Comparison of ENCODE assay signal across 12 cellular contexts in the genomic region with DNA sequence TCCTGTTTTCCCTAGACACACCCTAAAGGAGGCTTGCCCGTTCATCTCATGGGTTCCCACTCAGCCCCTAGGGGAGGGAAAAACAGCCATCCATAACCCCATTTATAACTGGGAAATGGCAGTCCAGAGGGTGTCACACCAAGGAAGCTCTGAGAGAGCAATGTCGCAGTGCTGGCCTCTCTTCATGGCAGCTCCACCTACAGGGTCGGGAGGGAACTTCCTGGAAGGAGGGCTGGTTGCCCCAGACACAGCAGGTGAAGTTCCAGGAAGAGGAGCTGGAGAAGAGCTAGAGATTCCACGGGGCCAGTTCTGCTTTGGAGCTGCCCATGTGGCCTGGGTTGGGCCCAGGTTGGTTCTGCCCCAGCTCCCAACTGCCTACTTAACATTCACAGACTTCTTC. TPM values are rescaled to one million over a fixed set of nuclear protein-coding genes. Genes with fewer than 3 reads are reported as not detected.
A peak's percentile ranks its signal among the peaks of the same experiment; 100 is the strongest.
DNase-seq lines count a peak whose midpoint lies in the region; ATAC-seq and TF ChIP-seq lines count a peak whose summit lies in the region.
"Had no signal": no experiment of that assay in that cellular context is flagged by ENCODE, and none has a peak within 500 bp of the region (broad histone marks: within the 10 kb centered on the region; RNA-seq: fewer than 3 reads in every experiment).

No MANE protein-coding gene starts in this region.

- no peak; the same call in 1 of the 2 replicates for TF ChIP-seq RAD21 in HCT116 (IDR thresholded peaks at IDR 0.05; ENCODE audit: low read depth)

- H3K27ac ChIP-seq in HCT116 (ENCODE audit: low read depth, low read length) (no peak overlapping the region), layer of hippocampus (ENCODE audit: low read depth, low read length) (peak overlapping the region; percentile 4), spleen (no peak overlapping the region), sigmoid colon (no peak overlapping the region)
- H3K27ac ChIP-seq: coronary artery, upper lobe of right lung had no signal

- H2AFZ ChIP-seq in HCT116 (ENCODE audit: low read depth, low read length, poor library complexity, severe bottlenecking) = no peak overlapping the region

- RAD21 ChIA-PET in HCT116 (lab: Charles Lee; ENCODE audit: low non-redundant PET in 1 of 2, low total read pairs in 2 of 2, uncharacterized antibody in 2 of 2, unreplicated experiment in 2 of 2) = no interaction called here

- TF ChIP-seq CTCF in HCT116 (IDR thresholded peaks at IDR 0.05 in 2 of 3, conservative IDR thresholded peaks at IDR 0.05 in 1 of 3; ENCODE audit: borderline replicate concordance in 1 of 3, insufficient read depth in 1 of 3, low read depth in 2 of 3, low read length in 2 of 3) (peak; percentile 49 to 81 (median 65); a peak in 5 of 6 replicates), spleen (IDR thresholded peaks at IDR 0.05 in 8 of 11, conservative IDR thresholded peaks at IDR 0.05 in 3 of 11) (no peak), sigmoid colon (IDR thresholded peaks at IDR 0.05) (peak in 1 of 4 experiments; percentile 25)

- in situ Hi-C loops in G401 (cut with HindIII; ENCODE audit: low sequenced_read_pairs) = no loop called here

- DNase-seq in COLO829 (ENCODE audit: low spot score) (peak; percentile 21), HCT116 (ENCODE audit: low read depth, low spot score) (peak; percentile 22), SW480 (ENCODE audit: low spot score) (peak; percentile 42), globus pallidus (ENCODE audit: low spot score) (no peak), spleen (no peak), sigmoid colon (no peak), G401 (ENCODE audit: low spot score) (no peak)
- DNase-seq: activated CD8-positive, alpha-beta memory T cell treated with anti-CD3 and anti-CD28 coated beads for 24 hours; NCI-H2107; upper lobe of right lung had no signal

- no peak overlapping the region for H3K9ac ChIP-seq in HCT116 (ENCODE audit: low read length)

- peak; percentile 86 for ATAC-seq in HCT116
- ATAC-seq: upper lobe of right lung had no signal

- H3K36me3 ChIP-seq in HCT116 (ENCODE audit: control insufficient read depth in 1 of 2, insufficient read depth in 2 of 2, low read length in 2 of 2) = no peaks in the 10 kb centered on the region
- no peaks in the 10 kb centered on the region for H3K36me3 ChIP-seq in spleen
- no peaks in the 10 kb centered on the region for H3K36me3 ChIP-seq in sigmoid colon
- H3K36me3 ChIP-seq: upper lobe of right lung had no signal

- POLR2A ChIA-PET in HCT116 (lab: Charles Lee) = interaction anchor here (1.2 kb wide), 1 partner anchor 22 kb away, joined by 3 read pairs; no protein-coding TSS in a partner anchor

- peak overlapping the region; percentile 17 for H3K4me2 ChIP-seq in HCT116 (ENCODE audit: low read length)

- no peak overlapping the region for H3K4me3 ChIP-seq in HCT116 (replicated peaks in 1 of 2; ENCODE audit: low read depth in 1 of 2, low read length in 2 of 2)
- H3K4me3 ChIP-seq in spleen = no peak overlapping the region
- H3K4me3 ChIP-seq in sigmoid colon = no peak overlapping the region
- H3K4me3 ChIP-seq: coronary artery, upper lobe of right lung had no signal

- TF ChIP-seq POLR2A in HCT116 (IDR thresholded peaks at IDR 0.05; ENCODE audit: borderline replicate concordance, extremely low read depth, insufficient read depth, insufficient read length) (no peak), spleen (IDR thresholded peaks at IDR 0.05) (no peak), sigmoid colon (IDR thresholded peaks at IDR 0.05) (no peak)

- CTCF ChIA-PET in HCT116 (lab: Charles Lee) = interaction anchor here (1.0 to 1.7 kb wide), 13 partner anchors 8 to 547 kb away, joined by 3 to 22 read pairs (median 4); no protein-coding TSS in a partner anchor

- WGBS in spleen, 5 donors = 24 to 43% (median 35%) methylated on average over 3 to 4 of the region's 4 CpGs
- WGBS in sigmoid colon, 2 donors = 8 to 28% methylated on average over 4 of the region's 4 CpGs

- no peaks in the 10 kb centered on the region for H3K9me2 ChIP-seq in HCT116 (ENCODE audit: insufficient read depth)

- TF ChIP-seq EP300 in sigmoid colon (IDR thresholded peaks at IDR 0.05) = no peak

- H3K79me2 ChIP-seq in HCT116 (ENCODE audit: insufficient read depth, low read length) = no peaks in the 10 kb centered on the region

- peaks cover 2 to 11% of the 10 kb centered on the region in 2 experiments; a peak in 3 of 4 replicates for H3K4me1 ChIP-seq in HCT116 (ENCODE audit: control insufficient read depth in 1 of 2, insufficient read depth in 2 of 2, low read length in 2 of 2)
- peaks cover 0 to 4% (median 2%) of the 10 kb centered on the region in 6 donors for H3K4me1 ChIP-seq in spleen
- H3K4me1 ChIP-seq in sigmoid colon = no peaks in the 10 kb centered on the region
- H3K4me1 ChIP-seq: upper lobe of right lung had no signal

- H3K27me3 ChIP-seq in HCT116 (ENCODE audit: insufficient read depth, low read length) = no peaks in the 10 kb centered on the region
- H3K27me3 ChIP-seq in layer of hippocampus (ENCODE audit: control insufficient read depth, insufficient read depth, low read length) = no peaks in the 10 kb centered on the region
- peaks cover 0 to 57% (median 6%) of the 10 kb centered on the region in 7 donors for H3K27me3 ChIP-seq in spleen (replicated peaks in 1 of 7)
- peaks cover 0 to 55% (median 11%) of the 10 kb centered on the region in 3 donors for H3K27me3 ChIP-seq in sigmoid colon

- H4K20me1 ChIP-seq in HCT116 (ENCODE audit: insufficient read depth) = no peaks in the 10 kb centered on the region

- intact Hi-C loops in HCT116 (cut with micrococcal nuclease) (loop anchor here (5.0 kb wide), 1 partner anchor 217 kb away; no protein-coding TSS in a partner anchor), spleen (cut with DNase I; ENCODE audit: low total_unique reads) (no loop called here), sigmoid colon (cut with DNase I) (no loop called here)

- no TSS peak for BruUV-seq in HCT116 (replicated peaks; lab: Mats Ljungman, UMichigan)

- no peaks in the 10 kb centered on the region; a peak in 1 of 4 replicates for H3K9me3 ChIP-seq in HCT116 (ENCODE audit: control insufficient read depth in 1 of 2, insufficient read depth in 1 of 2, low read depth in 1 of 2, low read length in 2 of 2)
- H3K9me3 ChIP-seq in spleen = peaks cover 0 to 9% (median 7%) of the 10 kb centered on the region in 8 donors
- peaks cover 0 to 7% (median 0%) of the 10 kb centered on the region in 4 donors for H3K9me3 ChIP-seq in sigmoid colon
- H3K9me3 ChIP-seq: upper lobe of right lung had no signal

TF ChIP-seq in HCT116, 20 proteins besides CTCF, POLR2A, EP300 and RAD21:
- TF ChIP-seq SP1 (IDR thresholded peaks at IDR 0.05; ENCODE audit: low read depth) = no peak
- TF ChIP-seq ZNF274 (IDR thresholded peaks at IDR 0.05; ENCODE audit: low read depth, low read length) = no peak
- TF ChIP-seq ELF1 (IDR thresholded peaks at IDR 0.05; ENCODE audit: borderline replicate concordance, low read depth) = no peak
- no peak for TF ChIP-seq CBX3 (IDR thresholded peaks at IDR 0.05; ENCODE audit: low read depth)
- no peak for TF ChIP-seq FOSL1 (IDR thresholded peaks at IDR 0.05; ENCODE audit: low read depth)
- TF ChIP-seq SRF (IDR thresholded peaks at IDR 0.05; ENCODE audit: low read depth) = no peak
- no peak for TF ChIP-seq EZH2phosphoT487 (IDR thresholded peaks at IDR 0.05; ENCODE audit: borderline replicate concordance)
- TF ChIP-seq EGR1 (IDR thresholded peaks at IDR 0.05; ENCODE audit: low read depth) = no peak
- TF ChIP-seq, protein P1, sequence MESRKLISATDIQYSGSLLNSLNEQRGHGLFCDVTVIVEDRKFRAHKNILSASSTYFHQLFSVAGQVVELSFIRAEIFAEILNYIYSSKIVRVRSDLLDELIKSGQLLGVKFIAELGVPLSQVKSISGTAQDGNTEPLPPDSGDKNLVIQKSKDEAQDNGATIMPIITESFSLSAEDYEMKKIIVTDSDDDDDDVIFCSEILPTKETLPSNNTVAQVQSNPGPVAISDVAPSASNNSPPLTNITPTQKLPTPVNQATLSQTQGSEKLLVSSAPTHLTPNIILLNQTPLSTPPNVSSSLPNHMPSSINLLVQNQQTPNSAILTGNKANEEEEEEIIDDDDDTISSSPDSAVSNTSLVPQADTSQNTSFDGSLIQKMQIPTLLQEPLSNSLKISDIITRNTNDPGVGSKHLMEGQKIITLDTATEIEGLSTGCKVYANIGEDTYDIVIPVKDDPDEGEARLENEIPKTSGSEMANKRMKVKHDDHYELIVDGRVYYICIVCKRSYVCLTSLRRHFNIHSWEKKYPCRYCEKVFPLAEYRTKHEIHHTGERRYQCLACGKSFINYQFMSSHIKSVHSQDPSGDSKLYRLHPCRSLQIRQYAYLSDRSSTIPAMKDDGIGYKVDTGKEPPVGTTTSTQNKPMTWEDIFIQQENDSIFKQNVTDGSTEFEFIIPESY (IDR thresholded peaks at IDR 0.05; ENCODE audit: extremely low read depth, insufficient replicate concordance, low read length) = no peak
- TF ChIP-seq SIN3A (IDR thresholded peaks at IDR 0.05; ENCODE audit: low read depth) = no peak

RNA-seq across cellular contexts. Expression of a gene that starts 22.3 kb away (rescaled TPM):
- total RNA-seq in HCT116 (2021; ENCODE audit: unreplicated experiment) (15.6 TPM), spleen (1 to 10 TPM; 1.6 to 7.3 (median 3.8) TPM), sigmoid colon (1 to 10 TPM in 1 of 4 donors, under 1 TPM in 3; 0.16 to 3.9 (median 0.70) TPM)
- 19.2 and 22.9 TPM in 2 replicates for polyA plus RNA-seq in HCT116 (2012)
- polyA plus RNA-seq in spleen (1 to 10 TPM in 1 of 3 donors, under 1 TPM in 2; 0.46 to 1.2 (median 0.93) TPM), sigmoid colon (1 to 10 TPM in 1 of 3 donors, under 1 TPM in 2; under 0.01 to 1.7 (median 0.23) TPM)
- total RNA-seq in G401 (2014; rRNA removed; shearing (Covaris generic)) = 8.8 and 16.0 TPM in 2 replicates

Comparison
In these comparisons a context has a peak if more than half of its experiments do, and no peak if none do; other contexts are left out.
1. DNase-seq: peak in COLO829 (single experiment), HCT116 (single experiment) and SW480 (single experiment); none in globus pallidus (single experiment), spleen (single experiment), sigmoid colon (single experiment) and G401 (single experiment).
2. CTCF ChIP-seq: peak in HCT116 (3 of 3); none in spleen (0 of 11).